ENCODE assay signal across 10 cellular contexts in genomic region chr4:26323807-26324206, GRCh38. TPM values are rescaled to one million over a fixed set of nuclear protein-coding genes. Genes with fewer than 3 reads are reported as not detected.
DNase-seq lines count a peak whose midpoint lies in the region; ATAC-seq, FAIRE-seq and TF ChIP-seq lines count a peak whose summit lies in the region.
"Had no signal": no experiment of that assay in that cellular context is flagged by ENCODE, and none has a peak within 500 bp of the region (broad histone marks: within the 10 kb centered on the region; RNA-seq: fewer than 3 reads in every experiment).

No MANE protein-coding gene starts in this region.

- peaks cover 13% of the 10 kb centered on the region for H3K36me3 Mint-ChIP-seq in activated T-cell treated with anti-CD3 and anti-CD28 coated beads, Interleukin-2, amount 50 U/mL, for 4 hours (ENCODE audit: insufficient read depth)
- no peaks in the 10 kb centered on the region for H3K36me3 Mint-ChIP-seq in immature natural killer cell

- H3K4me3 Mint-ChIP-seq in activated T-cell treated with anti-CD3 and anti-CD28 coated beads, Interleukin-2, amount 50 U/mL, for 4 hours: peak overlapping the region; percentile 98
- no peak overlapping the region for H3K4me3 Mint-ChIP-seq in immature natural killer cell

- no peaks in the 10 kb centered on the region for H3K27me3 Mint-ChIP-seq in activated T-cell treated with anti-CD3 and anti-CD28 coated beads, Interleukin-2, amount 50 U/mL, for 4 hours (ENCODE audit: low read depth)
- H3K27me3 Mint-ChIP-seq in immature natural killer cell (ENCODE audit: low read depth in 3 of 3): peaks cover 19 to 25% (median 23%) of the 10 kb centered on the region in 3 donors

- intact Hi-C loops in endothelial cell of umbilical vein (cut with micrococcal nuclease) (loop anchor here (5.0 kb wide), 3 partner anchors 337 to 462 kb away; partner anchors contain the start of gene SEL1L3), stomach (cut with DNase I; ENCODE audit: low total_unique reads) (no loop called here)

- no peak for TF ChIP-seq EP300 in stomach (IDR thresholded peaks at IDR 0.05)

- dilution Hi-C loops in endothelial cell of umbilical vein (cut with MboI; ENCODE audit: extremely low pct_ligation_motif_present, low sequenced_read_pairs): no loop called here

- no peaks in the 10 kb centered on the region for H3K9me3 Mint-ChIP-seq in activated T-cell treated with anti-CD3 and anti-CD28 coated beads, Interleukin-2, amount 50 U/mL, for 4 hours
- peaks cover 0 to 2% (median 0%) of the 10 kb centered on the region in 6 donors for H3K9me3 Mint-ChIP-seq in immature natural killer cell
- H3K9me3 Mint-ChIP-seq: activated naive CD4-positive, alpha-beta T cell treated with anti-CD3 and anti-CD28 coated beads, Interleukin-2, amount 50 U/mL, for 72 hours had no signal

- H3K9me3 ChIP-seq in SK-N-MC (ENCODE audit: low read depth, low read length) (no peaks in the 10 kb centered on the region), endothelial cell of umbilical vein (replicated peaks; ENCODE audit: control insufficient read depth, insufficient read depth, low read length) (no peaks in the 10 kb centered on the region), smooth muscle cell (replicated peaks; ENCODE audit: low read depth) (no peaks in the 10 kb centered on the region), stomach (no peaks in the 10 kb centered on the region)

- ATAC-seq in activated T-cell treated with anti-CD3 and anti-CD28 coated beads, Interleukin-2, amount 50 U/mL, for 4 hours: no peak
- ATAC-seq: activated naive CD4-positive, alpha-beta T cell treated with anti-CD3 and anti-CD28 coated beads, Interleukin-2, amount 50 U/mL, for 72 hours had no signal

- DNase-seq in activated T-cell treated with anti-CD3 and anti-CD28 coated beads, Interleukin-2, amount 50 U/mL, for 4 hours: no peak
- no peak for DNase-seq in activated T-cell treated with anti-CD3 and anti-CD28 coated beads, Interleukin-2, amount 50 U/mL, for 48 hours
- DNase-seq in SK-N-MC (ENCODE audit: low read depth, low spot score) (no peak), endothelial cell of umbilical vein (ENCODE audit: low read depth, low spot score) (peak; percentile 73), smooth muscle cell (lab: John Stamatoyannopoulos, UW; ENCODE audit: unreplicated experiment) (no peak), NOMO-1 treated with DMSO at 0.1 percent for 48 hours (lab: John Stamatoyannopoulos, UW; ENCODE audit: unreplicated experiment) (no peak), immature natural killer cell (no peak), stomach (no peak)
- DNase-seq: mesendoderm had no signal

- H3K4me3 ChIP-seq in SK-N-MC (peak overlapping the region; percentile 48; the same call in 1 of the 2 replicates), endothelial cell of umbilical vein (replicated peaks in 1 of 3; ENCODE audit: insufficient read depth in 1 of 3, low read depth in 1 of 3, low read length in 3 of 3) (no peak overlapping the region), smooth muscle cell (peak overlapping the region; percentile 81), stomach (no peak overlapping the region)

- peaks cover 35% of the 10 kb centered on the region for H3K4me1 Mint-ChIP-seq in activated T-cell treated with anti-CD3 and anti-CD28 coated beads, Interleukin-2, amount 50 U/mL, for 4 hours (ENCODE audit: low read depth)
- peaks cover 25 to 43% of the 10 kb centered on the region in 2 donors for H3K4me1 Mint-ChIP-seq in immature natural killer cell

- POLR2A ChIA-PET in endothelial cell of umbilical vein (lab: Charles Lee): no interaction called here

- H4K20me1 ChIP-seq in endothelial cell of umbilical vein (replicated peaks; ENCODE audit: control insufficient read depth, extremely low read depth, insufficient read depth, low read length): peaks cover 11% of the 10 kb centered on the region
- H4K20me1 ChIP-seq in smooth muscle cell (ENCODE audit: low read depth): peaks cover 66% of the 10 kb centered on the region

- H3K36me3 ChIP-seq in SK-N-MC (ENCODE audit: insufficient read depth, low read length) (no peaks in the 10 kb centered on the region), endothelial cell of umbilical vein (ENCODE audit: control insufficient read depth in 2 of 2, extremely low read depth in 1 of 2, insufficient read depth in 2 of 2, low read length in 2 of 2) (no peaks in the 10 kb centered on the region), smooth muscle cell (ENCODE audit: low read depth) (no peaks in the 10 kb centered on the region), stomach (no peaks in the 10 kb centered on the region)

- TF ChIP-seq CTCF in endothelial cell of umbilical vein (IDR thresholded peaks at IDR 0.05; ENCODE audit: extremely low read depth in 1 of 2, insufficient read depth in 1 of 2, low read depth in 1 of 2, low read length in 2 of 2) (peak in 1 of 2 donors; percentile 5), smooth muscle cell (IDR thresholded peaks at IDR 0.05; ENCODE audit: borderline replicate concordance, insufficient read depth, poor library complexity, severe bottlenecking) (peak; percentile 3), stomach (IDR thresholded peaks at IDR 0.05) (no peak)

- peak overlapping the region; percentile 18 for H3K4me2 ChIP-seq in endothelial cell of umbilical vein (ENCODE audit: insufficient read depth, low read length)
- H3K4me2 ChIP-seq in smooth muscle cell: peak overlapping the region; percentile 90

- no TSS peak for BruUV-seq in endothelial cell of umbilical vein (replicated peaks; lab: Mats Ljungman, UMichigan)

- CTCF ChIA-PET in endothelial cell of umbilical vein (lab: Charles Lee): interaction anchor here (0.6 to 0.8 kb wide), 2 partner anchors 49 to 87 kb away, joined by 3 read pairs; no protein-coding TSS in a partner anchor

- 68% methylated on average over 2 of the region's 2 CpGs for WGBS in smooth muscle cell (ENCODE audit: low lambda C conversion rate)
- 50 to 69% (median 61%) methylated on average over 2 of the region's 2 CpGs for WGBS in stomach, 5 donors

- no peak overlapping the region for H2AFZ ChIP-seq in endothelial cell of umbilical vein (ENCODE audit: low read depth, low read length)
- H2AFZ ChIP-seq in smooth muscle cell (ENCODE audit: low read depth): no peak overlapping the region

- peaks cover 23% of the 10 kb centered on the region for H3K4me1 ChIP-seq in endothelial cell of umbilical vein (ENCODE audit: control insufficient read depth, extremely low read depth, insufficient read depth, low read length)
- peaks cover 46% of the 10 kb centered on the region for H3K4me1 ChIP-seq in smooth muscle cell (ENCODE audit: low read depth)
- H3K4me1 ChIP-seq in stomach: peaks cover 0 to 72% (median 47%) of the 10 kb centered on the region in 4 donors

- H3K9ac ChIP-seq in SK-N-MC (ENCODE audit: insufficient read length) (no peak overlapping the region), endothelial cell of umbilical vein (replicated peaks; ENCODE audit: extremely low read depth, insufficient read depth, low read length) (no peak overlapping the region), smooth muscle cell (ENCODE audit: low read depth) (no peak overlapping the region)

- peaks cover 30% of the 10 kb centered on the region for H3F3A ChIP-seq in smooth muscle cell (ENCODE audit: low read depth)

- FAIRE-seq in endothelial cell of umbilical vein (lab: Jason Lieb, UNC): no peak

- H3K27me3 ChIP-seq in endothelial cell of umbilical vein (ENCODE audit: control insufficient read depth in 2 of 2, insufficient read depth in 2 of 2, low read length in 2 of 2): no peaks in the 10 kb centered on the region
- H3K27me3 ChIP-seq in smooth muscle cell (ENCODE audit: low read depth): no peaks in the 10 kb centered on the region
- no peaks in the 10 kb centered on the region for H3K27me3 ChIP-seq in stomach

- no peak for TF ChIP-seq POLR2A in endothelial cell of umbilical vein (IDR thresholded peaks at IDR 0.05; ENCODE audit: low read depth, low read length)
- TF ChIP-seq POLR2A in stomach (IDR thresholded peaks at IDR 0.05): no peak

- no peaks in the 10 kb centered on the region for H3K9me1 ChIP-seq in endothelial cell of umbilical vein (replicated peaks; ENCODE audit: control insufficient read depth, extremely low read depth, insufficient read depth, low read length)

- H3K79me2 ChIP-seq in endothelial cell of umbilical vein (ENCODE audit: control insufficient read depth, insufficient read depth, low read length) (peaks cover 72% of the 10 kb centered on the region), smooth muscle cell (ENCODE audit: low read depth) (peaks cover 73% of the 10 kb centered on the region)

- no peak overlapping the region for H3K27ac Mint-ChIP-seq in immature natural killer cell

- H3K27ac ChIP-seq in SK-N-MC (no peak overlapping the region), endothelial cell of umbilical vein (ENCODE audit: insufficient read depth, low read depth, low read length) (no peak overlapping the region), smooth muscle cell (ENCODE audit: low read depth) (peak overlapping the region; percentile 94), stomach (peak overlapping the region in 1 of 5 donors; percentile 95)

TF ChIP-seq in endothelial cell of umbilical vein, 7 proteins besides CTCF, POLR2A, EP300 and RAD21:
- TF ChIP-seq POLR2AphosphoS5 (IDR thresholded peaks at IDR 0.05; ENCODE audit: insufficient read depth, low read depth, low read length) (no peak), EZH2 (IDR thresholded peaks at IDR 0.05; ENCODE audit: borderline replicate concordance, low read depth, low read length, severe bottlenecking) (no peak), FOS (IDR thresholded peaks at IDR 0.05; ENCODE audit: borderline replicate concordance, insufficient read depth, low read length) (no peak), MYC (IDR thresholded peaks at IDR 0.05; ENCODE audit: low read depth, low read length) (no peak), GATA2 (IDR thresholded peaks at IDR 0.05; ENCODE audit: insufficient read depth, insufficient read length, low read depth, low read length) (no peak)

RNA-seq across cellular contexts. Expression of gene RBPJ, which starts 3.0 kb away (rescaled TPM):
- total RNA-seq in activated T-cell treated with anti-CD3 and anti-CD28 coated beads, Interleukin-2, amount 50 U/mL, for 4 hours: 100 to 1,000 TPM; 164 to 194 (median 182) TPM
- total RNA-seq in endothelial cell of umbilical vein: 42.9 and 46.4 TPM in 2 replicates
- 16.7 and 17.0 TPM in 2 replicates for polyA plus RNA-seq in endothelial cell of umbilical vein
- polyA plus RNA-seq in endothelial cell of umbilical vein (2011; cell fraction: cytosol; rRNA removed): 13.5 and 14.6 TPM in 2 replicates
- polyA plus RNA-seq in endothelial cell of umbilical vein (2011; cell fraction: nucleus; rRNA removed): 64.8 and 87.7 TPM in 2 replicates
- 20.7 and 28.2 TPM in 2 replicates for polyA plus RNA-seq in endothelial cell of umbilical vein (2012)
- polyA minus RNA-seq in endothelial cell of umbilical vein: 40.2 and 55.0 TPM in 2 replicates
- polyA minus RNA-seq in endothelial cell of umbilical vein (2011; cell fraction: cytosol; rRNA and poly(A)+ RNA removed): 16.4 TPM
- polyA minus RNA-seq in endothelial cell of umbilical vein (2011; cell fraction: nucleus; rRNA and poly(A)+ RNA removed): 88.3 and 103 TPM in 2 replicates
- 96.9 and 183 TPM in 2 replicates for total RNA-seq in smooth muscle cell
- 135 and 137 TPM in 2 replicates for polyA plus RNA-seq in smooth muscle cell
- polyA plus RNA-seq in immature natural killer cell: 10 to 100 TPM; 39.8 to 67.3 (median 55.9) TPM
- total RNA-seq in stomach: 100 to 1,000 TPM in 2 of 5 donors, 10 to 100 TPM in 3; 23.2 to 184 (median 67.8) TPM
- polyA plus RNA-seq in stomach: 10 to 100 TPM; 26.8 to 39.1 (median 28.1) TPM

Comparison
In these comparisons a context has a peak if more than half of its experiments do, and no peak if none do; other contexts are left out.
1. H3K4me3 ChIP-seq: peak in SK-N-MC (single experiment) and smooth muscle cell (single experiment); none in endothelial cell of umbilical vein (0 of 3) and stomach (0 of 4).